8 cellular contexts compared by ENCODE assay signal in the genomic region with DNA sequence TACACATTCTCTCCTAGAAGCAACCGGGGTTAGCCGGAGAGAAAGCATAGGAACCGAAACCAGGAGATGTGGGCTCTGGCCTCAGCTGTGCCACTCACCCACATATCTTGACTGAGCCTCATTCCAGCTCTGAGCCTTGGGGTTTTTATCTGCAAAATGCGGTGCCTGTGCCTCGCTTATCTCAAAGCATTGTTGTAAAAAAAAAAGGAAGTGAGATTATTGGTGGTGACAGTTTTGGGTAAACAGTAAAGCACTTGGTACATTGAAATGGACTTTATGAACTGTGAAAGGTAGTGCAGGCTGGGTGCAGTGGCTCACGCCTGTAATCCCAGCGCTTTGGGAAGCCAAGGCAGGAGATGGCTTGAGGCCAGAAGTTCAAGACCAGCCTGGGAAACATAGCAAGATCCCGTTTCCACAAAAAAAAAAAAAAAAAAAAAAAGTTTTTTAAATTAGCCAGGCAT. TPM values are rescaled to one million over a fixed set of nuclear protein-coding genes. Genes with fewer than 3 reads are reported as not detected.
A peak's percentile ranks its signal among the peaks of the same experiment; 100 is the strongest.
DNase-seq lines count a peak whose midpoint lies in the region; ATAC-seq and TF ChIP-seq lines count a peak whose summit lies in the region.

No MANE protein-coding gene starts in this region.

- no peaks in the 10 kb centered on the region for H3K79me2 ChIP-seq in KMS-11 (ENCODE audit: insufficient read depth, low read depth)

- H3K9ac ChIP-seq in KMS-11 (no peak overlapping the region), mucosa of rectum (ENCODE audit: low read depth in 1 of 2, low read length in 2 of 2) (no peak overlapping the region)

- no peaks in the 10 kb centered on the region for H3K36me3 Mint-ChIP-seq in activated naive CD8-positive, alpha-beta T cell

- no peak overlapping the region for H2AFZ ChIP-seq in KMS-11 (ENCODE audit: low read depth)

- TF ChIP-seq CTCF in KMS-11 (conservative IDR thresholded peaks at IDR 0.05; ENCODE audit: low read depth, low read length), result no peak

- H3K36me3 ChIP-seq in KMS-11 (ENCODE audit: insufficient read depth) (no peaks in the 10 kb centered on the region), mucosa of rectum (ENCODE audit: control insufficient read depth in 2 of 2, insufficient read depth in 2 of 2, low read length in 2 of 2) (no peaks in the 10 kb centered on the region)

- H3K27ac ChIP-seq in KMS-11 (peak overlapping the region; percentile 27; the same call in 1 of the 2 replicates), mucosa of rectum (ENCODE audit: low read depth in 2 of 2, low read length in 2 of 2) (peak overlapping the region; percentile 61 to 69)

- no peaks in the 10 kb centered on the region for H4K20me1 ChIP-seq in KMS-11 (ENCODE audit: insufficient read depth)

- no peak overlapping the region for H3K4me3 ChIP-seq in KMS-11 (IDR thresholded peaks at IDR 0.05; ENCODE audit: insufficient read depth, low read depth, low read length)
- H3K4me3 ChIP-seq in mucosa of rectum (ENCODE audit: low read length in 2 of 2), result peak overlapping the region in 1 of 2 donors; percentile 10

- H3K4me1 ChIP-seq in KMS-11 (ENCODE audit: low read depth, poor library complexity, severe bottlenecking) (peaks cover 64% of the 10 kb centered on the region), mucosa of rectum (ENCODE audit: control insufficient read depth in 2 of 2, insufficient read depth in 2 of 2, low read length in 2 of 2) (peaks cover 27 to 28% of the 10 kb centered on the region in 2 donors)

- TF ChIP-seq POLR2A in GM18505 (IDR thresholded peaks at IDR 0.05; ENCODE audit: borderline replicate concordance, extremely low read depth, insufficient read depth, insufficient read length), result peak; percentile 20

- H3K9me3 ChIP-seq in mucosa of rectum (ENCODE audit: control insufficient read depth in 2 of 2, low read length in 2 of 2), result no peaks in the 10 kb centered on the region

- H3K9me3 Mint-ChIP-seq in activated naive CD8-positive, alpha-beta T cell (ENCODE audit: low read depth), result no peaks in the 10 kb centered on the region

- peak; percentile 56 for ATAC-seq in GM18505 (IDR thresholded peaks at IDR 0.05; ENCODE audit: unreplicated experiment)
- ATAC-seq in GM21737 (IDR thresholded peaks at IDR 0.05; ENCODE audit: unreplicated experiment), result peak; percentile 58

- DNase-seq in DMS114 treated with DMSO at 0.1 percent for 48 hours (lab: John Stamatoyannopoulos, UW; ENCODE audit: unreplicated experiment), result no peak
- no peak for DNase-seq in GOT3 (lab: John Stamatoyannopoulos, UW)
- no peak for DNase-seq in H4 (ENCODE audit: low spot score)

- H3K27me3 ChIP-seq in KMS-11 (ENCODE audit: insufficient read depth, low read depth), result no peaks in the 10 kb centered on the region
- H3K27me3 ChIP-seq in mucosa of rectum (ENCODE audit: control insufficient read depth in 2 of 2, insufficient read depth in 2 of 2, low read length in 2 of 2), result no peaks in the 10 kb centered on the region

- H3K4me1 Mint-ChIP-seq in activated naive CD8-positive, alpha-beta T cell (ENCODE audit: low read depth), result peaks cover 39% of the 10 kb centered on the region

- no peak overlapping the region for H3K4me3 Mint-ChIP-seq in activated naive CD8-positive, alpha-beta T cell

- peak overlapping the region; percentile 38 for H3K4me2 ChIP-seq in KMS-11

- H3K27ac Mint-ChIP-seq in activated naive CD8-positive, alpha-beta T cell, result peak overlapping the region; percentile 1

- peaks cover 14% of the 10 kb centered on the region for H3K27me3 Mint-ChIP-seq in activated naive CD8-positive, alpha-beta T cell

RNA-seq across cellular contexts. Expression of a gene that starts 3.8 kb away (rescaled TPM):
- total RNA-seq in H4 (2014; rRNA removed; shearing (Covaris generic)), result 0.04 TPM in 1 of 2 replicates, not detected in the other
